In genomic region chr2:241232736-241233575, GRCh38 we compare ENCODE assay signal across 25 cellular contexts. TPM values are rescaled to one million over a fixed set of nuclear protein-coding genes. Genes with fewer than 3 reads are reported as not detected.
DNase-seq lines count a peak whose midpoint lies in the region; ATAC-seq and TF ChIP-seq lines count a peak whose summit lies in the region.
"Had no signal": no experiment of that assay in that cellular context is flagged by ENCODE, and none has a peak within 500 bp of the region (broad histone marks: within the 10 kb centered on the region; RNA-seq: fewer than 3 reads in every experiment).

No MANE protein-coding gene starts in this region.

- H3K27me3 Mint-ChIP-seq in activated T-cell treated with anti-CD3 and anti-CD28 coated beads, Interleukin-2, amount 50 U/mL, for 24 hours: no peaks in the 10 kb centered on the region
- H3K27me3 Mint-ChIP-seq in effector memory CD8-positive, alpha-beta T cell: no peaks in the 10 kb centered on the region
- H3K27me3 Mint-ChIP-seq: activated naive CD8-positive, alpha-beta T cell treated with anti-CD3 and anti-CD28 coated beads, Interleukin-2, amount 10 ng/mL, durations not matched to agents 7 days and 5 days; brain; CD4-positive, CD25-positive, alpha-beta regulatory T cell; IgD-negative memory B cell; naive thymus-derived CD8-positive, alpha-beta T cell had no signal

- H3K36me3 ChIP-seq in HEK293 (ENCODE audit: control insufficient read depth in 2 of 2, insufficient read depth in 1 of 2, low read length in 2 of 2) (peaks cover 11 to 100% of the 10 kb centered on the region in 2 experiments; a peak in 2 of 3 replicates), spleen (peaks cover 5 to 100% (median 98%) of the 10 kb centered on the region in 6 donors)
- H3K36me3 ChIP-seq: uterus had no signal

- intact Hi-C loops in spleen (cut with DNase I; ENCODE audit: low total_unique reads): no loop called here

- WGBS in spleen, 5 donors: 85 to 94% (median 87%) methylated on average over 13 of the region's 13 CpGs

- no peak for TF ChIP-seq POLR2A in spleen (IDR thresholded peaks at IDR 0.05)

- H3K9me3 ChIP-seq in HEK293 (ENCODE audit: control insufficient read depth, insufficient read depth, low read depth, low read length) (no peaks in the 10 kb centered on the region), spleen (no peaks in the 10 kb centered on the region)
- H3K9me3 ChIP-seq: uterus had no signal

- no peak for DNase-seq in activated T-cell treated with anti-CD3 and anti-CD28 coated beads, Interleukin-2, amount 50 U/mL, for 24 hours
- DNase-seq in activated T-cell treated with anti-CD3 and anti-CD28 coated beads, Interleukin-2, amount 50 U/mL, for 1 hour: no peak
- DNase-seq in effector memory CD8-positive, alpha-beta T cell: no peak
- DNase-seq in spleen (peak; percentile 39), T-helper 2 cell (no peak), NCI-H1694 treated with DMSO at 0.1 percent for 48 hours (lab: John Stamatoyannopoulos, UW) (no peak)
- DNase-seq: activated naive CD8-positive, alpha-beta T cell treated with anti-CD3 and anti-CD28 coated beads, Interleukin-2, amount 10 ng/mL, durations not matched to agents 7 days and 5 days; activated T-cell treated with anti-CD3 and anti-CD28 coated beads, Interleukin-2, amount 50 U/mL, for 72 hours; CD4-positive, CD25-positive, alpha-beta regulatory T cell; cortex of kidney; naive thymus-derived CD8-positive, alpha-beta T cell; NCI-H2081 treated with DMSO at 0.1 percent for 48 hours; NCI-H774; OCI-M1; SIG-M5; stimulated activated CD4-positive, alpha-beta T cell treated with anti-CD3 and anti-CD28 coated beads, Interleukin-2, amount 100 ng/mL, for 48 hours; T-helper 1 cell; uterus had no signal

- H3K9me3 Mint-ChIP-seq in activated T-cell treated with anti-CD3 and anti-CD28 coated beads, Interleukin-2, amount 50 U/mL, for 24 hours: no peaks in the 10 kb centered on the region
- no peaks in the 10 kb centered on the region for H3K9me3 Mint-ChIP-seq in effector memory CD8-positive, alpha-beta T cell
- H3K9me3 Mint-ChIP-seq: activated naive CD8-positive, alpha-beta T cell treated with anti-CD3 and anti-CD28 coated beads, Interleukin-2, amount 10 ng/mL, durations not matched to agents 7 days and 5 days; activated T-cell treated with anti-CD3 and anti-CD28 coated beads, Interleukin-2, amount 50 U/mL, for 72 hours; brain; CD4-positive, CD25-positive, alpha-beta regulatory T cell; IgD-negative memory B cell; naive thymus-derived CD8-positive, alpha-beta T cell had no signal

- no peak for TF ChIP-seq CTCF in HEK293 (tag by site-specific recombination; IDR thresholded peaks at IDR 0.05)
- no peak for TF ChIP-seq CTCF in spleen (IDR thresholded peaks at IDR 0.05 in 8 of 11, conservative IDR thresholded peaks at IDR 0.05 in 3 of 11)

- H3K4me1 Mint-ChIP-seq in activated T-cell treated with anti-CD3 and anti-CD28 coated beads, Interleukin-2, amount 50 U/mL, for 24 hours (ENCODE audit: low read depth): no peaks in the 10 kb centered on the region
- H3K4me1 Mint-ChIP-seq in effector memory CD8-positive, alpha-beta T cell (ENCODE audit: low read depth in 2 of 2): peaks cover 4 to 7% of the 10 kb centered on the region in 2 donors
- H3K4me1 Mint-ChIP-seq: brain had no signal

- peaks cover 98% of the 10 kb centered on the region for H3K36me3 Mint-ChIP-seq in activated T-cell treated with anti-CD3 and anti-CD28 coated beads, Interleukin-2, amount 50 U/mL, for 24 hours (ENCODE audit: low read depth)
- peaks cover 71% of the 10 kb centered on the region for H3K36me3 Mint-ChIP-seq in effector memory CD8-positive, alpha-beta T cell (ENCODE audit: insufficient read depth)

- POLR2A ChIA-PET in HEK293 (lab: Yijun Ruan, JAX): no interaction called here

- H3K27ac Mint-ChIP-seq in activated T-cell treated with anti-CD3 and anti-CD28 coated beads, Interleukin-2, amount 50 U/mL, for 24 hours: peak overlapping the region; percentile 34
- peak overlapping the region; percentile 19 to 86 for H3K27ac Mint-ChIP-seq in effector memory CD8-positive, alpha-beta T cell
- H3K27ac Mint-ChIP-seq: activated naive CD8-positive, alpha-beta T cell treated with anti-CD3 and anti-CD28 coated beads, Interleukin-2, amount 10 ng/mL, durations not matched to agents 7 days and 5 days; activated T-cell treated with anti-CD3 and anti-CD28 coated beads, Interleukin-2, amount 50 U/mL, for 72 hours; brain; IgD-negative memory B cell had no signal

- H3K27me3 ChIP-seq in spleen (replicated peaks in 1 of 7): no peaks in the 10 kb centered on the region
- H3K27me3 ChIP-seq: uterus had no signal

- no peak overlapping the region for H3K4me3 Mint-ChIP-seq in activated T-cell treated with anti-CD3 and anti-CD28 coated beads, Interleukin-2, amount 50 U/mL, for 24 hours
- H3K4me3 Mint-ChIP-seq in effector memory CD8-positive, alpha-beta T cell: no peak overlapping the region
- H3K4me3 Mint-ChIP-seq: activated naive CD8-positive, alpha-beta T cell treated with anti-CD3 and anti-CD28 coated beads, Interleukin-2, amount 10 ng/mL, durations not matched to agents 7 days and 5 days; activated T-cell treated with anti-CD3 and anti-CD28 coated beads, Interleukin-2, amount 50 U/mL, for 72 hours; brain; CD4-positive, CD25-positive, alpha-beta regulatory T cell; IgD-negative memory B cell; naive thymus-derived CD8-positive, alpha-beta T cell had no signal

- no peaks in the 10 kb centered on the region for H3K4me1 ChIP-seq in HEK293 (ENCODE audit: control insufficient read depth, insufficient read depth, low read length)
- H3K4me1 ChIP-seq in spleen: peaks cover 0 to 41% (median 19%) of the 10 kb centered on the region in 6 donors
- H3K4me1 ChIP-seq: uterus had no signal

- H3K27ac ChIP-seq in HEK293 (ENCODE audit: extremely low read depth, low read depth, low read length) (no peak overlapping the region), spleen (no peak overlapping the region)
- H3K27ac ChIP-seq: HL-60, skin epidermis, uterus, VCaP had no signal

- CTCF ChIA-PET in HEK293 (lab: Yijun Ruan, JAX): interaction anchor here (1.1 kb wide), 2 partner anchors 14 to 82 kb away, joined by 3 to 4 read pairs; partner anchors contain the start of gene HDLBP

- H3K4me3 ChIP-seq in HEK293 (ENCODE audit: low read depth, low read length): no peak overlapping the region
- no peak overlapping the region for H3K4me3 ChIP-seq in spleen
- H3K4me3 ChIP-seq: skin epidermis, uterus had no signal

- ATAC-seq in effector memory CD8-positive, alpha-beta T cell (replicated peaks): no peak
- no peak for ATAC-seq in HG03457 (IDR thresholded peaks at IDR 0.05; ENCODE audit: unreplicated experiment)
- ATAC-seq: naive thymus-derived CD8-positive, alpha-beta T cell had no signal

TF ChIP-seq in HEK293, 187 proteins besides CTCF, POLR2A, EP300 and RAD21:
- TF ChIP-seq ZNF391 (tag by site-specific recombination; IDR thresholded peaks at IDR 0.05; ENCODE audit: borderline replicate concordance, low read depth) (no peak), ZIC2 (tag by site-specific recombination; IDR thresholded peaks at IDR 0.05) (peak; percentile 92), ZFP69B (tag by site-specific recombination; IDR thresholded peaks at IDR 0.05) (no peak)

RNA-seq across cellular contexts. Expression of gene ANO7, which starts 44.5 kb away (rescaled TPM):
- total RNA-seq in spleen: 1 to 10 TPM; 1.5 to 3.5 (median 3.0) TPM
- 1 to 10 TPM in 1 of 3 donors, under 1 TPM in 2; 0.46 to 1.3 (median 0.56) TPM for polyA plus RNA-seq in spleen
- polyA plus RNA-seq: CD4-positive, CD25-positive, alpha-beta regulatory T cell; IgD-negative memory B cell had no signal
